ENCODE assay signal across 18 cellular contexts in the genomic region with DNA sequence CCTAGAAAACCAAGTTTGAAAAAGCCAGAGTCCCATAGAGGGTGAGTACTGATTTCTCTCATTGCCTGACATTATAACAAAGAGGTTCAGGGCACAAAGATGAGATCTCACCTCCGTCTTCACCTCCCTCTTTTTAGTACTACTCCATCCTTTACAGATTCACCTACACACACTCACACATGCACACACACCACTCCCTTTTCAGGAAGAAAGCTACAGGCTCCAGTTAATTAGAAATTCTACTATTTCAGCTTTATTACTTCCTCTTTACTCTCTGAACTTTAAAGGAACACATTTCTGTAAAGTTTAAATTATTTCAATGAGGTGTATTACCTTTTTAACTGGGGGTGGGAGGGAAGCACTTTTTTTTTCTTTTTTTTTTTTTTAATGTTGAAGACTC.
"Had no signal": no experiment of that assay in that cellular context is flagged by ENCODE, and none has a peak within 500 bp of the region (broad histone marks: within the 10 kb centered on the region; RNA-seq: fewer than 3 reads in every experiment).

No MANE protein-coding gene starts in this region.

- H3K27ac Mint-ChIP-seq: activated CD4-positive, alpha-beta memory T cell treated with anti-CD3 and anti-CD28 coated beads, Interleukin-2, amount 10 ng/mL, durations not matched to agents 7 days and 5 days; activated CD4-positive, alpha-beta T cell treated with anti-CD3 and anti-CD28 coated beads for 36 hours; activated T-helper 1 cell treated with anti-CD3 and anti-CD28 coated beads, Interleukin-12 subunit alpha, Interleukin-12 subunit beta, Interleukin-2, Interleukin-4 antibody, amounts not matched to agents 30 ng/mL and 10 ng/mL and 1 ng/mL, durations not matched to agents 14 hours and 24 hours and 36 hours had no signal

- FAIRE-seq: frontal cortex, islet of Langerhans had no signal

- H3K27me3 ChIP-seq: body of pancreas, heart left ventricle, left lung, testis had no signal

- H3K4me3 ChIP-seq: body of pancreas, heart left ventricle, left lung, testis had no signal

- H3K4me3 Mint-ChIP-seq: activated CD4-positive, alpha-beta memory T cell treated with anti-CD3 and anti-CD28 coated beads, Interleukin-2, amount 10 ng/mL, durations not matched to agents 7 days and 5 days; activated CD4-positive, alpha-beta T cell treated with anti-CD3 and anti-CD28 coated beads for 36 hours; activated T-helper 1 cell treated with anti-CD3 and anti-CD28 coated beads, Interleukin-12 subunit alpha, Interleukin-12 subunit beta, Interleukin-2, Interleukin-4 antibody, amounts not matched to agents 30 ng/mL and 10 ng/mL and 1 ng/mL, durations not matched to agents 14 hours and 24 hours and 36 hours; central memory CD8-positive, alpha-beta T cell; neural crest cell had no signal

- H3K27me3 Mint-ChIP-seq: activated CD4-positive, alpha-beta memory T cell treated with anti-CD3 and anti-CD28 coated beads, Interleukin-2, amount 10 ng/mL, durations not matched to agents 7 days and 5 days; activated CD4-positive, alpha-beta T cell treated with anti-CD3 and anti-CD28 coated beads for 36 hours; central memory CD8-positive, alpha-beta T cell had no signal

- H3K9me3 Mint-ChIP-seq: activated CD4-positive, alpha-beta memory T cell treated with anti-CD3 and anti-CD28 coated beads, Interleukin-2, amount 10 ng/mL, durations not matched to agents 7 days and 5 days; activated T-helper 1 cell treated with anti-CD3 and anti-CD28 coated beads, Interleukin-12 subunit alpha, Interleukin-12 subunit beta, Interleukin-2, Interleukin-4 antibody, amounts not matched to agents 30 ng/mL and 10 ng/mL and 1 ng/mL, durations not matched to agents 14 hours and 24 hours and 36 hours; central memory CD8-positive, alpha-beta T cell; neural crest cell had no signal

- DNase-seq: activated CD4-positive, alpha-beta memory T cell treated with anti-CD3 and anti-CD28 coated beads, Interleukin-2, amount 10 ng/mL, durations not matched to agents 7 days and 5 days; activated CD4-positive, alpha-beta T cell treated with anti-CD3 and anti-CD28 coated beads for 36 hours; activated CD8-positive, alpha-beta memory T cell treated with anti-CD3 and anti-CD28 coated beads, Interleukin-2, amount 50 U/mL, for 48 hours; activated naive CD4-positive, alpha-beta T cell treated with Interleukin-2 at 50 U/mL for 16 hours; body of pancreas; cortex of kidney; effector CD8-positive, alpha-beta T cell; heart left ventricle; left lung; T-helper 9 cell; testis had no signal

- H3K9me3 ChIP-seq: body of pancreas, heart left ventricle, left lung, testis had no signal

- H3K27ac ChIP-seq: body of pancreas, left lung, testis, VCaP had no signal

- ATAC-seq: body of pancreas, left lung, sciatic nerve had no signal
